In the genomic region with DNA sequence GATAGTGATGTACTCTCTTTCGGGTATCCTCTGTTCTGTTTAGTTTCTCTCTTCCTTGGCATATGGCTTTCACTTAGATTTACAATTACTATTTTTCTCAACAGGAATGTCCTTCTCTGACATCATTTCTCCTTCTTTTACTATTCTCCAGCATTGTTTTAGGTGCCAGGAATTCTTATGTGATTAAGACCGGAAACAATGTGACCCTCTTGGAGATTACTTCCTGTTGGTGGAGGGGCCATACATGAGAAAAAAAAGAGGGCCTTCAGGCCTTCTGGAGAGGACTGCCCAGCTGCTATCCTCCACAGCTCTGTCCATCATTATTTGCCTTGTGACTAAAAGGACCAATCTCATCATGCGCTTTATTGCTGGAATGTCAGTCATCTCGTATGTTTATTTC, we compare ENCODE assay signal across 29 cellular contexts. TPM values are rescaled to one million over a fixed set of nuclear protein-coding genes. Genes with fewer than 3 reads are reported as not detected.
"Had no signal": no experiment of that assay in that cellular context is flagged by ENCODE, and none has a peak within 500 bp of the region (broad histone marks: within the 10 kb centered on the region; RNA-seq: fewer than 3 reads in every experiment).

No MANE protein-coding gene starts in this region.

- H3K27me3 Mint-ChIP-seq: activated naive CD8-positive, alpha-beta T cell; natural killer cell treated with Interleukin-12 subunit alpha and Interleukin-12 subunit beta and Interleukin-15 and Interleukin-18, amount 100 ng/mL, for 72 hours; stimulated activated naive CD8-positive, alpha-beta T cell treated with anti-CD3 and anti-CD28 coated beads, Interleukin-15, amount 100 ng/mL, for 72 hours had no signal

- H3K4me3 Mint-ChIP-seq: activated CD4-positive, alpha-beta T cell treated with anti-CD3 and anti-CD28 coated beads for 36 hours; activated naive CD8-positive, alpha-beta T cell; activated T-cell treated with anti-CD3 and anti-CD28 coated beads, Interleukin-2, amount 50 U/mL, for 4 hours; natural killer cell treated with Interleukin-12 subunit alpha and Interleukin-12 subunit beta and Interleukin-15 and Interleukin-18, amount 100 ng/mL, for 72 hours; stimulated activated naive CD8-positive, alpha-beta T cell treated with anti-CD3 and anti-CD28 coated beads, Interleukin-15, amount 100 ng/mL, for 72 hours; T-helper 1 cell treated with Interleukin-12 subunit alpha and Interleukin-12 subunit beta and Interleukin-4 antibody, amounts not matched to agents 30 μg/mL and 1 μg/mL, for 36 hours; WTC11 had no signal

- H3K9me3 ChIP-seq: adrenal gland, breast epithelium, left ventricle myocardium inferior, neutrophil, pancreas, suprapubic skin, transverse colon, uterus had no signal

- H2AFZ ChIP-seq: hepatocyte had no signal

- H3K79me2 ChIP-seq: hepatocyte had no signal

- H3K27me3 ChIP-seq: adrenal gland, breast epithelium, hepatocyte, neutrophil, pancreas, suprapubic skin, transverse colon, uterus had no signal

- H3K27ac Mint-ChIP-seq: activated CD4-positive, alpha-beta T cell treated with anti-CD3 and anti-CD28 coated beads for 36 hours; activated naive CD8-positive, alpha-beta T cell; activated T-helper 2 cell treated with anti-CD3 and anti-CD28 coated beads, Interferon-gamma antibody, Interleukin-2, Interleukin-4, amounts not matched to agents 10 μg/mL and 5 μg/mL and 100 μg/mL, durations not matched to agents 14 hours and 24 hours and 36 hours; natural killer cell treated with Interleukin-12 subunit alpha and Interleukin-12 subunit beta and Interleukin-15 and Interleukin-18, amount 100 ng/mL, for 72 hours; stimulated activated naive CD8-positive, alpha-beta T cell treated with anti-CD3 and anti-CD28 coated beads, Interleukin-15, amount 100 ng/mL, for 72 hours; T-helper 1 cell treated with Interleukin-12 subunit alpha and Interleukin-12 subunit beta and Interleukin-4 antibody, amounts not matched to agents 30 μg/mL and 1 μg/mL, for 36 hours; WTC11 had no signal

- H3K27ac ChIP-seq: adrenal gland, breast epithelium, hepatocyte, left ventricle myocardium inferior, neutrophil, pancreas, suprapubic skin, transverse colon, uterus had no signal

- FAIRE-seq: endometrium, frontal cortex, pancreas had no signal

- H3K4me2 ChIP-seq: hepatocyte had no signal

- ATAC-seq: activated CD4-positive, alpha-beta T cell treated with anti-CD3 and anti-CD28 coated beads for 36 hours; activated T-cell treated with anti-CD3 and anti-CD28 coated beads, Interleukin-2, amount 50 U/mL, for 4 hours; natural killer cell treated with Interleukin-12 subunit alpha and Interleukin-12 subunit beta and Interleukin-15 and Interleukin-18, amount 100 ng/mL, for 72 hours; pancreas; right cardiac atrium; stimulated activated naive CD8-positive, alpha-beta T cell treated with anti-CD3 and anti-CD28 coated beads, Interleukin-15, amount 100 ng/mL, for 72 hours; WTC11 had no signal

- H3K4me3 ChIP-seq: adrenal gland, breast epithelium, hepatocyte, left ventricle myocardium inferior, pancreas, suprapubic skin, transverse colon, uterus had no signal

- H3K4me1 Mint-ChIP-seq: activated CD4-positive, alpha-beta T cell treated with anti-CD3 and anti-CD28 coated beads for 36 hours; stimulated activated naive CD8-positive, alpha-beta T cell treated with anti-CD3 and anti-CD28 coated beads, Interleukin-15, amount 100 ng/mL, for 72 hours had no signal

- H3K36me3 ChIP-seq: adrenal gland, breast epithelium, left ventricle myocardium inferior, neutrophil, pancreas, suprapubic skin, transverse colon, uterus had no signal

- H3K36me3 Mint-ChIP-seq: activated naive CD8-positive, alpha-beta T cell; natural killer cell treated with Interleukin-12 subunit alpha and Interleukin-12 subunit beta and Interleukin-15 and Interleukin-18, amount 100 ng/mL, for 72 hours; WTC11 had no signal

- H3K9me3 Mint-ChIP-seq: T-helper 1 cell treated with Interleukin-12 subunit alpha and Interleukin-12 subunit beta and Interleukin-4 antibody, amounts not matched to agents 30 μg/mL and 1 μg/mL, for 36 hours; WTC11 had no signal

- DNase-seq: activated CD4-positive, alpha-beta T cell treated with anti-CD3 and anti-CD28 coated beads for 36 hours; activated CD4-positive, alpha-beta T cell treated with anti-CD3 and anti-CD28 coated beads, Interleukin-2, amount 50 U/mL, for 4 hours; activated CD8-positive, alpha-beta memory T cell treated with anti-CD3 and anti-CD28 coated beads, Interleukin-2, amount 50 U/mL, for 48 hours; activated naive CD4-positive, alpha-beta T cell; activated T-cell treated with anti-CD3 and anti-CD28 coated beads, Interleukin-2, amount 50 U/mL, for 4 hours; adrenal gland; glutamatergic neuron; kidney glomerular epithelial cell; left ventricle myocardium inferior; pancreas; right cardiac atrium; stimulated activated CD4-positive, alpha-beta T cell treated with anti-CD3 and anti-CD28 coated beads, Interleukin-1b, Interleukin-23, amount 100 ng/mL, for 48 hours; stimulated activated naive CD8-positive, alpha-beta T cell treated with anti-CD3 and anti-CD28 coated beads, Interleukin-15, amount 100 ng/mL, for 72 hours; T1000; transverse colon; uterus had no signal

- H3K4me1 ChIP-seq: adrenal gland, breast epithelium, pancreas, suprapubic skin, transverse colon, uterus had no signal

RNA-seq across cellular contexts. Expression of a gene that starts 50.4 kb away (rescaled TPM):
- total RNA-seq: activated CD4-positive, alpha-beta T cell treated with anti-CD3 and anti-CD28 coated beads for 36 hours; activated CD8-positive, alpha-beta memory T cell treated with anti-CD3 and anti-CD28 coated beads for 36 hours; activated T-cell treated with anti-CD3 and anti-CD28 coated beads, Interleukin-2, amount 50 U/mL, for 4 hours; activated T-helper 2 cell treated with anti-CD3 and anti-CD28 coated beads, Interferon-gamma antibody, Interleukin-2, Interleukin-4, amounts not matched to agents 10 μg/mL and 5 μg/mL and 100 μg/mL, durations not matched to agents 14 hours and 24 hours and 36 hours; natural killer cell treated with Interleukin-12 subunit alpha and Interleukin-12 subunit beta and Interleukin-15 and Interleukin-18, amount 100 ng/mL, for 72 hours; pulmonary artery endothelial cell had no signal
